8 cellular contexts compared by ENCODE assay signal in the genomic region with DNA sequence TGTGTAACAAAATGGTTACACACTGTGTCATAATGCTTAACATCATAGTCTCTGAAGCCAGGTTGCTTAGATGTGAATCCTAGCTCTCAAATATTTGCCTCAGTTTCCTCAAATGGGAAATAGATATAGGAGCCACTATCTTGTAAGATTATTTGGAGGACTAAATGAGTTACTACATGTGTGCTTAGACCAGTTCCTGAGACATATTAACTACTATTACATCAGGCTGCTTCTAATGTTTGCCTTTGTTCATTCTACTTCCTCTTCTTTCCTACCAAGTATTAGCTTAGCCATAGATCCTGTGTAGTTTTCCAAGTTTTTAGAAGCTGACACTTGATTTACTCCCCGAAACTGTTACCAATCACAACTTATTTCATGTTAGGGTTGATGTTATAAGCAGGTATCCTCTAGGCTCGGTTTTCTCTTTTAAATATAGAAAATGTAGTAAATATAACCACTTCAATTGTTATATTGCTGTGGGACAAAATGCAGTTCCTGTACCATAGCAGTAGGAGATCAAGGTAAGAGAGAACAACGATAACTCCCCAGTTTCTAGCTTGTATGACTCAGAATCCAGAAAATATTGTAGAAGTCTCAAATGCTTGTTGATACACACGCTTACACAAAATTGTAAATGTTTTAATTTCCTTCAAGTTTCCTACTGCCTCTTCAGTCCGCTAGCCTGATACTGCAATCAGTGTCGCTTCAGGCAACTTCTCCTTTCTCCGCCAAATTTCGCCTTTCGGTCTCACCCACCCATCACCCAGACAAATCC. TPM values are rescaled to one million over a fixed set of nuclear protein-coding genes. Genes with fewer than 3 reads are reported as not detected.
DNase-seq lines count a peak whose midpoint lies in the region; ATAC-seq and TF ChIP-seq lines count a peak whose summit lies in the region.

No MANE protein-coding gene starts in this region.

- H3K27me3 Mint-ChIP-seq in T-cell = peaks cover 6 to 9% of the 10 kb centered on the region in 2 donors

- DNase-seq in GM10266 (ENCODE audit: extremely low spot score) (peak; percentile 10), T-cell (no peak), Right ventricle myocardium superior (no peak), occipital lobe (lab: John Stamatoyannopoulos, UW) (no peak), NCI-H1048 (lab: John Stamatoyannopoulos, UW) (no peak), T-helper 1 cell (no peak)

- H3K4me1 ChIP-seq in HUES48 (ENCODE audit: control insufficient read depth, insufficient read depth, low read length) (peaks cover 12% of the 10 kb centered on the region), skeletal muscle tissue (ENCODE audit: control insufficient read depth in 3 of 3, insufficient read depth in 3 of 3, low read length in 3 of 3) (peaks cover 0 to 11% (median 8%) of the 10 kb centered on the region in 3 donors)

- intact Hi-C loops in Right ventricle myocardium superior (cut with DNase I) = no loop called here

- H3K27ac ChIP-seq in HUES48 (ENCODE audit: low read depth, low read length) = peak overlapping the region; percentile 89
- H3K27ac ChIP-seq in skeletal muscle tissue (ENCODE audit: low read depth, low read length) = peak overlapping the region; percentile 49

- no peaks in the 10 kb centered on the region for H3K9me3 ChIP-seq in HUES48 (ENCODE audit: control insufficient read depth, insufficient read depth, low read length)
- H3K9me3 ChIP-seq in skeletal muscle tissue (ENCODE audit: control insufficient read depth in 3 of 3, low read length in 3 of 3) = no peaks in the 10 kb centered on the region

- peaks cover 29% of the 10 kb centered on the region for H3K36me3 ChIP-seq in HUES48 (ENCODE audit: control insufficient read depth, insufficient read depth, low read length)
- peaks cover 0 to under 1% (median under 1%) of the 10 kb centered on the region in 3 donors for H3K36me3 ChIP-seq in skeletal muscle tissue (ENCODE audit: control insufficient read depth in 3 of 3, insufficient read depth in 3 of 3, low read length in 3 of 3)

- CTCF ChIA-PET in T-cell (lab: Charles Lee) = interaction anchor here in 1 of 2 donors (0.6 to 1.6 kb wide), 5 partner anchors 17 to 867 kb away, joined by 3 to 4 read pairs (median 4); no protein-coding TSS in a partner anchor

- POLR2A ChIA-PET in T-cell (lab: Charles Lee) = interaction anchor here in 1 of 2 donors (0.6 to 0.7 kb wide), 2 partner anchors 113 to 342 kb away, joined by 3 to 5 read pairs; no protein-coding TSS in a partner anchor

- H3K4me3 ChIP-seq in HUES48 (ENCODE audit: low read depth, low read length) (peak overlapping the region; percentile 93), skeletal muscle tissue (ENCODE audit: low read length in 3 of 3) (peak overlapping the region; percentile 91 to 99 (median 92))

- peaks cover 0 to 9% (median 2%) of the 10 kb centered on the region in 3 donors for H3K4me1 Mint-ChIP-seq in T-cell

- ATAC-seq in T-cell (replicated peaks in 1 of 4) (peak; percentile 5 to 11 (median 10)), Right ventricle myocardium superior (ENCODE audit: poor library complexity) (peak; percentile 15)

- peak overlapping the region; percentile 88 for H3K9ac ChIP-seq in HUES48 (ENCODE audit: low read depth, low read length)
- H3K9ac ChIP-seq in skeletal muscle tissue (ENCODE audit: low read depth in 1 of 3, low read length in 3 of 3) = peak overlapping the region; percentile 65 to 88 (median 84)

- TF ChIP-seq CTCF in GM10266 (IDR thresholded peaks at IDR 0.05; ENCODE audit: control insufficient read depth, insufficient read depth, low read depth, missing control alignments) = no peak

- H3K27me3 ChIP-seq in HUES48 (ENCODE audit: control insufficient read depth, insufficient read depth, low read length) = no peaks in the 10 kb centered on the region
- no peaks in the 10 kb centered on the region for H3K27me3 ChIP-seq in skeletal muscle tissue (ENCODE audit: control insufficient read depth in 3 of 3, insufficient read depth in 3 of 3, low read length in 3 of 3)

- no peak overlapping the region for H3K4me3 Mint-ChIP-seq in T-cell

- H3K27ac Mint-ChIP-seq in T-cell = no peak overlapping the region

- no peaks in the 10 kb centered on the region for H3K36me3 Mint-ChIP-seq in T-cell

- H3K9me3 Mint-ChIP-seq in T-cell = no peaks in the 10 kb centered on the region

RNA-seq across cellular contexts. Expression of gene DNAJC10, which starts 0.7 kb away (rescaled TPM):
- total RNA-seq in T-cell (10 to 100 TPM; 39.5 to 52.9 (median 46.1) TPM), Right ventricle myocardium superior (60.4 TPM), skeletal muscle tissue (27.1 TPM), occipital lobe (61.9 TPM)
